ENCODE assay signal across 27 cellular contexts in genomic region chrX:142854970-142855369, GRCh38.
DNase-seq lines count a peak whose midpoint lies in the region; ATAC-seq, FAIRE-seq and TF ChIP-seq lines count a peak whose summit lies in the region.
"Had no signal": no experiment of that assay in that cellular context is flagged by ENCODE, and none has a peak within 500 bp of the region (broad histone marks: within the 10 kb centered on the region; RNA-seq: fewer than 3 reads in every experiment).

No MANE protein-coding gene starts in this region.

- H3K27ac ChIP-seq in HepG2 (ENCODE audit: extremely low read length, insufficient read depth, low read length) (no peak overlapping the region), right lobe of liver (no peak overlapping the region), astrocyte (ENCODE audit: low read depth, low read length) (no peak overlapping the region), suprapubic skin (no peak overlapping the region)
- H3K27ac ChIP-seq: 22Rv1, BLaER1 had no signal

- no peak overlapping the region for H3K4me3 ChIP-seq in HepG2 (replicated peaks in 1 of 3; ENCODE audit: insufficient read depth in 1 of 3, low read depth in 2 of 3, low read length in 3 of 3)
- no peak overlapping the region for H3K4me3 ChIP-seq in right lobe of liver
- no peak overlapping the region for H3K4me3 ChIP-seq in astrocyte (ENCODE audit: insufficient read depth, low read depth, low read length)
- no peak overlapping the region for H3K4me3 ChIP-seq in suprapubic skin
- H3K4me3 ChIP-seq: BLaER1, GM12878 had no signal

- H3K36me3 ChIP-seq in HepG2 (replicated peaks in 1 of 2; ENCODE audit: control insufficient read depth in 1 of 2, insufficient read depth in 2 of 2, low read length in 2 of 2) (no peaks in the 10 kb centered on the region), right lobe of liver (no peaks in the 10 kb centered on the region), astrocyte (ENCODE audit: insufficient read depth, low read length) (no peaks in the 10 kb centered on the region), suprapubic skin (no peaks in the 10 kb centered on the region)
- H3K36me3 ChIP-seq: BE2C, BLaER1 had no signal

- DNase-seq in HepG2 (ENCODE audit: low spot score) (no peak), right lobe of liver (no peak), astrocyte (ENCODE audit: low read depth) (no peak), suprapubic skin (ENCODE audit: low spot score in 2 of 2) (no peak)
- DNase-seq in stimulated activated CD4-positive, alpha-beta T cell treated with anti-CD3 and anti-CD28 coated beads, Interleukin-4, amount 100 ng/mL, for 1 hour, result no peak
- DNase-seq: ACHN; BE2C; C1 segment of cervical spinal cord; CD4-positive, alpha-beta memory T cell; CD4-positive, CD25-positive, alpha-beta regulatory T cell; CD8-positive, alpha-beta memory T cell; COR-L47; DMS 273 treated with DMSO at 0.1 percent for 48 hours; DMS153; DMS53; DMS79; DND-41; EL; GDM1 had no signal

- H3K79me2 ChIP-seq in HepG2 (ENCODE audit: insufficient read depth, low read length) (no peaks in the 10 kb centered on the region), astrocyte (ENCODE audit: insufficient read depth, low read length) (no peaks in the 10 kb centered on the region)

- BruUV-seq in HepG2 (replicated peaks; lab: Mats Ljungman, UMichigan), result no TSS peak

- TF ChIP-seq RAD21 in HepG2 (CRISPR knock-in tag; IDR thresholded peaks at IDR 0.05), result no peak

- H3K9me3 ChIP-seq in HepG2 (ENCODE audit: low read length) (peaks cover 42% of the 10 kb centered on the region), right lobe of liver (no peaks in the 10 kb centered on the region), astrocyte (ENCODE audit: insufficient read depth, low read depth, low read length) (no peaks in the 10 kb centered on the region), suprapubic skin (no peaks in the 10 kb centered on the region)
- H3K9me3 ChIP-seq: BE2C, BLaER1 had no signal

- no peak overlapping the region for H3K4me2 ChIP-seq in HepG2 (ENCODE audit: low read depth, low read length)
- no peak overlapping the region for H3K4me2 ChIP-seq in astrocyte (ENCODE audit: low read length)
- H3K4me2 ChIP-seq: BLaER1 had no signal

- H2AFZ ChIP-seq in HepG2 (ENCODE audit: low read length) (no peak overlapping the region), astrocyte (ENCODE audit: low read depth, low read length) (no peak overlapping the region)

- 0% methylated on average over 2 of the region's 2 CpGs for WGBS in HepG2 (ENCODE audit: low lambda C conversion rate)
- 44% methylated on average over 2 of the region's 2 CpGs for WGBS in right lobe of liver (ENCODE audit: insufficient coverage, low coverage, low lambda C conversion rate, missing lambda C conversion rate)
- WGBS in suprapubic skin, result 61% methylated on average over 2 of the region's 2 CpGs

- no peaks in the 10 kb centered on the region for H3K4me1 ChIP-seq in HepG2 (ENCODE audit: insufficient read depth, low read length)
- no peaks in the 10 kb centered on the region for H3K4me1 ChIP-seq in right lobe of liver
- no peaks in the 10 kb centered on the region for H3K4me1 ChIP-seq in astrocyte (ENCODE audit: insufficient read depth, low read length)
- H3K4me1 ChIP-seq in suprapubic skin, result no peaks in the 10 kb centered on the region
- H3K4me1 ChIP-seq: BE2C, BLaER1 had no signal

- intact Hi-C loops in HepG2 (cut with micrococcal nuclease; ENCODE audit: unreplicated experiment), result no loop called here
- intact Hi-C loops in right lobe of liver (cut with DNase I), result no loop called here

- TF ChIP-seq CTCF in HepG2 (CRISPR knock-in tag; IDR thresholded peaks at IDR 0.05) (no peak), right lobe of liver (IDR thresholded peaks at IDR 0.05) (no peak), astrocyte (IDR thresholded peaks at IDR 0.05; ENCODE audit: insufficient read depth, low read depth, low read length) (no peak), suprapubic skin (IDR thresholded peaks at IDR 0.05) (no peak)

- H3K4me1 Mint-ChIP-seq in astrocyte (ENCODE audit: low read depth, unreplicated experiment), result no peaks in the 10 kb centered on the region
- H3K4me1 Mint-ChIP-seq: CD14-positive monocyte; CD4-positive, alpha-beta memory T cell; CD4-positive, CD25-positive, alpha-beta regulatory T cell; CD8-positive, alpha-beta memory T cell had no signal

- H3K9ac ChIP-seq in HepG2 (ENCODE audit: insufficient read depth, low read depth, low read length) (no peak overlapping the region), astrocyte (ENCODE audit: low read length) (no peak overlapping the region)
- H3K9ac ChIP-seq: BLaER1 had no signal

- H3K27ac Mint-ChIP-seq in astrocyte (ENCODE audit: unreplicated experiment), result no peak overlapping the region
- H3K27ac Mint-ChIP-seq: CD14-positive monocyte; CD4-positive, alpha-beta memory T cell; CD4-positive, CD25-positive, alpha-beta regulatory T cell; CD8-positive, alpha-beta memory T cell had no signal

- no peaks in the 10 kb centered on the region for H3K27me3 ChIP-seq in HepG2 (ENCODE audit: control insufficient read depth in 1 of 2, insufficient read depth in 2 of 2, low read length in 2 of 2)
- H3K27me3 ChIP-seq in right lobe of liver, result no peaks in the 10 kb centered on the region
- H3K27me3 ChIP-seq in astrocyte (ENCODE audit: insufficient read depth, low read length), result no peaks in the 10 kb centered on the region
- no peaks in the 10 kb centered on the region for H3K27me3 ChIP-seq in suprapubic skin
- H3K27me3 ChIP-seq: BE2C had no signal

- no peak overlapping the region for H3K4me3 Mint-ChIP-seq in astrocyte (ENCODE audit: unreplicated experiment)
- H3K4me3 Mint-ChIP-seq: CD14-positive monocyte; CD4-positive, alpha-beta memory T cell; CD4-positive, CD25-positive, alpha-beta regulatory T cell; CD8-positive, alpha-beta memory T cell had no signal

- in situ Hi-C loops in HepG2 (cut with HindIII; ENCODE audit: extremely low pct_ligation_motif_present, low pct_unique_long_range_greater_than_20kb), result no loop called here

- TF ChIP-seq POLR2A in HepG2 (IDR thresholded peaks at IDR 0.05; ENCODE audit: insufficient read depth in 1 of 2, low read depth in 2 of 2, low read length in 2 of 2) (no peak), right lobe of liver (IDR thresholded peaks at IDR 0.05) (no peak), suprapubic skin (IDR thresholded peaks at IDR 0.05) (no peak)

- FAIRE-seq in HepG2 (lab: Jason Lieb, UNC) (no peak), astrocyte (lab: Jason Lieb, UNC) (peak; percentile 84), colon (lab: Jason Lieb, UNC) (peak; percentile 47)
- FAIRE-seq: GM12878, GM12892, GM18507 had no signal

- CTCF ChIA-PET in HepG2 (lab: Yijun Ruan, JAX; ENCODE audit: low intra/inter-chr PET ratio, low total read pairs), result no interaction called here

- no peak for TF ChIP-seq EP300 in HepG2 (IDR thresholded peaks at IDR 0.05; ENCODE audit: low read depth in 2 of 2, low read length in 2 of 2)
- TF ChIP-seq EP300 in HepG2 (CRISPR knock-in tag; IDR thresholded peaks at IDR 0.05; ENCODE audit: borderline replicate concordance), result no peak
- TF ChIP-seq EP300 in suprapubic skin (IDR thresholded peaks at IDR 0.05), result no peak

- no peak for ATAC-seq in HepG2
- ATAC-seq in right lobe of liver, result no peak
- no peak for ATAC-seq in HG02610 (IDR thresholded peaks at IDR 0.05; ENCODE audit: unreplicated experiment)
- ATAC-seq: GM12878 had no signal

- H3K9me3 Mint-ChIP-seq in astrocyte (ENCODE audit: unreplicated experiment), result no peaks in the 10 kb centered on the region

- no peaks in the 10 kb centered on the region for H3K36me3 Mint-ChIP-seq in astrocyte (ENCODE audit: low read depth, unreplicated experiment)
- H3K36me3 Mint-ChIP-seq: CD14-positive monocyte; CD4-positive, alpha-beta memory T cell; CD4-positive, CD25-positive, alpha-beta regulatory T cell; CD8-positive, alpha-beta memory T cell had no signal

- H3K27me3 Mint-ChIP-seq in astrocyte (ENCODE audit: low read depth, unreplicated experiment), result no peaks in the 10 kb centered on the region
- H3K27me3 Mint-ChIP-seq: CD4-positive, alpha-beta memory T cell; CD4-positive, CD25-positive, alpha-beta regulatory T cell; CD8-positive, alpha-beta memory T cell had no signal

- POLR2A ChIA-PET in HepG2 (lab: Yijun Ruan, JAX), result no interaction called here

- H4K20me1 ChIP-seq in HepG2 (ENCODE audit: insufficient read depth, low read length), result no peaks in the 10 kb centered on the region
- no peaks in the 10 kb centered on the region for H4K20me1 ChIP-seq in astrocyte (ENCODE audit: insufficient read depth, low read length)
- H4K20me1 ChIP-seq: BLaER1 had no signal

TF ChIP-seq in HepG2, 621 proteins besides CTCF, POLR2A, EP300 and RAD21 (continues in another document):
- no peak for TF ChIP-seq CENPBD1 (CRISPR knock-in tag; IDR thresholded peaks at IDR 0.05; ENCODE audit: borderline replicate concordance, low read depth)
- TF ChIP-seq MAFK (conservative IDR thresholded peaks at IDR 0.05 in 1 of 2, IDR thresholded peaks at IDR 0.05 in 1 of 2; ENCODE audit: low read length in 2 of 2), result peak in 1 of 2 experiments; percentile 81; a peak in 2 of 4 replicates
- TF ChIP-seq IKZF1 (IDR thresholded peaks at IDR 0.05), result no peak
- no peak for TF ChIP-seq ZBTB25 (CRISPR knock-in tag; IDR thresholded peaks at IDR 0.05)
- no peak for TF ChIP-seq ZNF367 (CRISPR knock-in tag; IDR thresholded peaks at IDR 0.05; ENCODE audit: borderline replicate concordance)
- TF ChIP-seq MAFF (IDR thresholded peaks at IDR 0.05; ENCODE audit: low read depth, low read length), result peak; percentile 70
